ENCODE assay signal across 22 cellular contexts in the genomic region with DNA sequence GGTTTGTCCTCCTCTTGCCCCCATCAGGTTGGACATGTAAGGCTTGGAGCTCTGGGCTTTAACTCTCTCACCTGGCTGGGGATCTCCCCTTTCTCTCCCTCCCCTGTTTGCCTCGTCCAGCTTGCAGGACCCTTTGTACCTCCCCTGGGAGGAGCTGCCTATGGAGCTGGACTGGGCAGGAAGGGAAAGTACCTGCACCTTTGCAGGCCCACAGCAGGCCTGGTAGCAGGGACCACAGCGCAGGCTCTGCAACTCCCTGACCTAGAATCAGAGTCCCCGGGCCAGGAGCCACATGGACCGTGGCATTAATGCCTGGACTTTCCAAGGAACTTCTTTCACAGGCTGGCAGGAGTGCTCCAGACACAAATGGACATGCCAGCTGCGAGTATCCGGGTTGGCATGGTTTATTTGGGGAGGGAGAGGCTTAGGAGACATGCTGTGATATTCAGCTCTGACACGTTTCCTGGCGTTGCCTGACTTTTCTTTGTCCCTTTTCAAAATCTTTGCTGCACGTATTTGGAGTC.
DNase-seq lines count a peak whose midpoint lies in the region; ATAC-seq and TF ChIP-seq lines count a peak whose summit lies in the region.
"Had no signal": no experiment of that assay in that cellular context is flagged by ENCODE, and none has a peak within 500 bp of the region (broad histone marks: within the 10 kb centered on the region; RNA-seq: fewer than 3 reads in every experiment).

No MANE protein-coding gene starts in this region.

- H3K27ac ChIP-seq in Panc1 (ENCODE audit: low read length) (no peak overlapping the region), tibial artery (no peak overlapping the region)
- H3K27ac ChIP-seq: A549, SJCRH30 had no signal

- H3K9me3 ChIP-seq in Panc1 (ENCODE audit: control insufficient read depth, insufficient read depth, low read depth, low read length) = no peaks in the 10 kb centered on the region
- no peaks in the 10 kb centered on the region for H3K9me3 ChIP-seq in tibial artery
- H3K9me3 ChIP-seq: A549, SJCRH30 had no signal

- CTCF ChIA-PET in Panc1 (lab: Charles Lee) = no interaction called here

- no peaks in the 10 kb centered on the region for H3K36me3 Mint-ChIP-seq in stimulated activated effector memory CD8-positive, alpha-beta T cell treated with anti-CD3 and anti-CD28 coated beads, Interleukin-12 subunit alpha, Interleukin-12 subunit beta, amount 100 ng/mL, for 72 hours
- H3K36me3 Mint-ChIP-seq: CD8-positive, alpha-beta T cell had no signal

- no peak overlapping the region for H3K27ac Mint-ChIP-seq in stimulated activated effector memory CD8-positive, alpha-beta T cell treated with anti-CD3 and anti-CD28 coated beads, Interleukin-12 subunit alpha, Interleukin-12 subunit beta, amount 100 ng/mL, for 72 hours
- H3K27ac Mint-ChIP-seq: CD8-positive, alpha-beta T cell had no signal

- H3K4me3 Mint-ChIP-seq in stimulated activated effector memory CD8-positive, alpha-beta T cell treated with anti-CD3 and anti-CD28 coated beads, Interleukin-12 subunit alpha, Interleukin-12 subunit beta, amount 100 ng/mL, for 72 hours = no peak overlapping the region
- H3K4me3 Mint-ChIP-seq: CD8-positive, alpha-beta T cell had no signal

- DNase-seq in G401 (ENCODE audit: low spot score) = peak; percentile 59
- DNase-seq in Panc1 (ENCODE audit: low read depth, low spot score) = no peak
- DNase-seq in midbrain (lab: John Stamatoyannopoulos, UW) = peak; percentile 3
- DNase-seq in stimulated activated effector memory CD8-positive, alpha-beta T cell treated with anti-CD3 and anti-CD28 coated beads, Interleukin-12 subunit alpha, Interleukin-12 subunit beta, amount 100 ng/mL, for 72 hours (ENCODE audit: low spot score in 2 of 2) = no peak
- no peak for DNase-seq in tibial artery
- no peak for DNase-seq in foreskin fibroblast
- no peak for DNase-seq in A172 (ENCODE audit: low spot score)
- DNase-seq: Calu3; CD8-positive, alpha-beta T cell; KG1; MM.1S; NCI-H2029; NCI-H446 treated with DMSO at 0.1 percent for 48 hours; NCI-H526; NCI-H82; NK-92 treated with Interleukin-12 subunit alpha and Interleukin-12 subunit beta, amount 100 ng/mL, for 24 hours; PC-3; SJCRH30 had no signal

- no TSS peak for BruUV-seq in Panc1 (replicated peaks; lab: Mats Ljungman, UMichigan)

- intact Hi-C loops in Panc1 (cut with micrococcal nuclease; ENCODE audit: unreplicated experiment) = no loop called here
- intact Hi-C loops in tibial artery (cut with DNase I; ENCODE audit: low total_unique reads) = no loop called here

- H3K4me3 ChIP-seq in Panc1 (ENCODE audit: low read depth in 2 of 2, low read length in 2 of 2) (no peak overlapping the region), tibial artery (no peak overlapping the region), foreskin fibroblast (ENCODE audit: low read depth in 1 of 2, low read length in 2 of 2) (no peak overlapping the region)
- H3K4me3 ChIP-seq: A549, GM12878, SJCRH30 had no signal

- H3K9me3 Mint-ChIP-seq in stimulated activated effector memory CD8-positive, alpha-beta T cell treated with anti-CD3 and anti-CD28 coated beads, Interleukin-12 subunit alpha, Interleukin-12 subunit beta, amount 100 ng/mL, for 72 hours = no peaks in the 10 kb centered on the region
- H3K9me3 Mint-ChIP-seq: CD8-positive, alpha-beta T cell had no signal

- H3K36me3 ChIP-seq in Panc1 (ENCODE audit: control insufficient read depth, insufficient read depth, low read length) = no peaks in the 10 kb centered on the region
- H3K36me3 ChIP-seq in tibial artery = no peaks in the 10 kb centered on the region
- H3K36me3 ChIP-seq: SJCRH30 had no signal

- peak; percentile 42; the same call in 1 of the 2 replicates for ATAC-seq in Panc1
- peak; percentile 28 for ATAC-seq in stimulated activated effector memory CD8-positive, alpha-beta T cell treated with anti-CD3 and anti-CD28 coated beads, Interleukin-12 subunit alpha, Interleukin-12 subunit beta, amount 100 ng/mL, for 72 hours
- ATAC-seq: A549; CD8-positive, alpha-beta T cell; GM12878; PC-3; Right ventricle myocardium inferior; SK-N-SH treated with all-trans-retinoic acid at 6 μM for 48 hours had no signal

- H3K4me1 ChIP-seq in Panc1 (ENCODE audit: control insufficient read depth, insufficient read depth, low read length) = no peaks in the 10 kb centered on the region
- H3K4me1 ChIP-seq in tibial artery = no peaks in the 10 kb centered on the region
- H3K4me1 ChIP-seq: A549, SJCRH30 had no signal

- in situ Hi-C loops in G401 (cut with HindIII; ENCODE audit: low sequenced_read_pairs) (no loop called here), Panc1 (cut with HindIII; ENCODE audit: low pct_unique_long_range_greater_than_20kb, low sequenced_read_pairs) (no loop called here)

- TF ChIP-seq CTCF in Panc1 (IDR thresholded peaks at IDR 0.05) (no peak), tibial artery (IDR thresholded peaks at IDR 0.05) (no peak), foreskin fibroblast (IDR thresholded peaks at IDR 0.05; ENCODE audit: low read depth, low read length) (no peak)

- POLR2A ChIA-PET in Panc1 (lab: Charles Lee) = no interaction called here

- H3K27me3 ChIP-seq in Panc1 (ENCODE audit: control insufficient read depth, insufficient read depth, low read length) (no peaks in the 10 kb centered on the region), tibial artery (no peaks in the 10 kb centered on the region)
- H3K27me3 ChIP-seq: SJCRH30 had no signal

- H3K4me1 Mint-ChIP-seq in stimulated activated effector memory CD8-positive, alpha-beta T cell treated with anti-CD3 and anti-CD28 coated beads, Interleukin-12 subunit alpha, Interleukin-12 subunit beta, amount 100 ng/mL, for 72 hours = no peaks in the 10 kb centered on the region

Comparison
In these comparisons a context has a peak if more than half of its experiments do, and no peak if none do; other contexts are left out.
1. DNase-seq: peak in G401 (single experiment) and midbrain (single experiment); none in Panc1 (single experiment), stimulated activated effector memory CD8-positive, alpha-beta T cell treated with anti-CD3 and anti-CD28 coated beads, Interleukin-12 subunit alpha, Interleukin-12 subunit beta, amount 100 ng/mL, for 72 hours (0 of 2), tibial artery (0 of 2), foreskin fibroblast (0 of 2) and A172 (single experiment).